ENCODE assay signal across 15 cellular contexts in genomic region chr19:21143846-21144245, GRCh38. TPM values are rescaled to one million over a fixed set of nuclear protein-coding genes. Genes with fewer than 3 reads are reported as not detected.
DNase-seq lines count a peak whose midpoint lies in the region; ATAC-seq and TF ChIP-seq lines count a peak whose summit lies in the region.
"Had no signal": no experiment of that assay in that cellular context is flagged by ENCODE, and none has a peak within 500 bp of the region (broad histone marks: within the 10 kb centered on the region; RNA-seq: fewer than 3 reads in every experiment).

No MANE protein-coding gene starts in this region.

- H3K9me3 ChIP-seq in left lung = no peaks in the 10 kb centered on the region

- peaks cover 0 to 45% of the 10 kb centered on the region in 2 donors for H3K36me3 ChIP-seq in left lung

- intact Hi-C loops in left lung (cut with DNase I) = no loop called here

- no peak for TF ChIP-seq CTCF in left lung (IDR thresholded peaks at IDR 0.05)

- H3K4me1 ChIP-seq in left lung = peaks cover 0 to 10% of the 10 kb centered on the region in 2 donors

- H3K4me3 ChIP-seq in left lung = no peak overlapping the region
- H3K4me3 ChIP-seq: MG63 had no signal

- peak overlapping the region in 1 of 2 donors; percentile 10 for H3K27ac ChIP-seq in left lung

- peak; percentile 8 for DNase-seq in stimulated activated CD4-positive, alpha-beta T cell treated with anti-CD3 and anti-CD28 coated beads, Interleukin-4, amount 100 ng/mL, for 24 hours
- no peak for DNase-seq in stimulated activated CD4-positive, alpha-beta T cell treated with anti-CD3 and anti-CD28 coated beads, Interleukin-4, amount 100 ng/mL, for 1 hour
- peak; percentile 42 for DNase-seq in amniotic epithelial cell (ENCODE audit: low read depth)
- no peak for DNase-seq in left lung
- DNase-seq in NOMO-1 treated with dmso at 0.1 percent for 144 hours (lab: John Stamatoyannopoulos, UW; ENCODE audit: unreplicated experiment) = no peak
- no peak for DNase-seq in NAMALWA (ENCODE audit: low spot score)
- no peak for DNase-seq in NCI-H1436 (lab: John Stamatoyannopoulos, UW)
- no peak for DNase-seq in Ammon's horn (ENCODE audit: low spot score)
- DNase-seq: activated CD4-positive, alpha-beta T cell treated with anti-CD3 and anti-CD28 coated beads for 1 hour; activated naive CD4-positive, alpha-beta T cell; AML-193; MG63; NCI-H2171 treated with DMSO at 0.1 percent for 48 hours; stimulated activated CD4-positive, alpha-beta T cell treated with anti-CD3 and anti-CD28 coated beads, Interleukin-2, amount 100 ng/mL, for 48 hours; SW 1271 had no signal

- no peaks in the 10 kb centered on the region for H3K27me3 ChIP-seq in left lung
- H3K27me3 ChIP-seq: MG63 had no signal

- ATAC-seq in left lung = peak; percentile 31

RNA-seq across cellular contexts. Expression of gene ZNF431, which starts 2.0 kb away (rescaled TPM):
- 10 to 100 TPM; 27.3 to 28.7 TPM for total RNA-seq in left lung

Comparison
In these comparisons a context has a peak if more than half of its experiments do, and no peak if none do; other contexts are left out.
1. DNase-seq: peak in stimulated activated CD4-positive, alpha-beta T cell treated with anti-CD3 and anti-CD28 coated beads, Interleukin-4, amount 100 ng/mL, for 24 hours (single experiment) and amniotic epithelial cell (single experiment); none in stimulated activated CD4-positive, alpha-beta T cell treated with anti-CD3 and anti-CD28 coated beads, Interleukin-4, amount 100 ng/mL, for 1 hour (single experiment), left lung (0 of 2), NOMO-1 treated with dmso at 0.1 percent for 144 hours (single experiment), NAMALWA (single experiment), NCI-H1436 (single experiment) and Ammon's horn (single experiment).